Comparison of ENCODE assay signal across 1 cellular context in genomic region chr11:96337541-96338530, GRCh38.
A peak's percentile ranks its signal among the peaks of the same experiment; 100 is the strongest.
TF ChIP-seq lines count a peak whose summit lies in the region.

No MANE protein-coding gene starts in this region.

TF ChIP-seq in GM12878, 131 proteins besides CTCF, POLR2A, EP300 and RAD21:
- 0 out of 2 replicates have a peak, but pooled peaks have one; percentile 7 for TF ChIP-seq SPI1 (IDR thresholded peaks at IDR 0.05; ENCODE audit: borderline replicate concordance, insufficient read depth, low read depth, low read length)
- TF ChIP-seq RUNX3 (IDR thresholded peaks at IDR 0.05; ENCODE audit: low read length), result 0 out of 2 replicates have a peak, but pooled peaks have one; percentile 5
- TF ChIP-seq USF2 (IDR thresholded peaks at IDR 0.05; ENCODE audit: borderline replicate concordance, low read depth, low read length), result no peak
TF ChIP-seq in GM12878: peak in this region for 2.
